Comparison of ENCODE assay signal across 8 cellular contexts in genomic region chr2:221761260-221761659, GRCh38.
"Had no signal": no experiment of that assay in that cellular context is flagged by ENCODE, and none has a peak within 500 bp of the region (broad histone marks: within the 10 kb centered on the region; RNA-seq: fewer than 3 reads in every experiment).

No MANE protein-coding gene starts in this region.

- H3K4me3 ChIP-seq: GM12878 had no signal

- ATAC-seq: GM12878 had no signal

- FAIRE-seq: G401.6, GM12878, GM12891, GM12892, GM18507, GM19239 had no signal

- DNase-seq: GDM1, GF-D8 had no signal
